In genomic region chr4:92551616-92552015, GRCh38 we compare ENCODE assay signal across 16 cellular contexts.
"Had no signal": no experiment of that assay in that cellular context is flagged by ENCODE, and none has a peak within 500 bp of the region (broad histone marks: within the 10 kb centered on the region; RNA-seq: fewer than 3 reads in every experiment).

No MANE protein-coding gene starts in this region.

- H3K27me3 ChIP-seq: gastrocnemius medialis, heart right ventricle, ovary, sigmoid colon, stomach, testis, upper lobe of left lung had no signal

- H3K4me3 ChIP-seq: gastrocnemius medialis, heart right ventricle, lung, ovary, sigmoid colon, stomach, testis, upper lobe of left lung had no signal

- ATAC-seq: gastrocnemius medialis, heart right ventricle had no signal

- H3K36me3 ChIP-seq: gastrocnemius medialis, heart right ventricle, ovary, sigmoid colon, stomach, upper lobe of left lung had no signal

- H3K27ac ChIP-seq: epithelial cell of prostate, gastrocnemius medialis, heart right ventricle, ovary, sigmoid colon, stomach, testis, upper lobe of left lung had no signal

- H3K4me1 ChIP-seq: gastrocnemius medialis, heart right ventricle, sigmoid colon, stomach, testis, upper lobe of left lung had no signal

- DNase-seq: activated CD4-positive, alpha-beta T cell treated with anti-CD3 and anti-CD28 coated beads, Interleukin-2, amount 10 ng/mL, durations not matched to agents 7 days and 5 days; activated CD8-positive, alpha-beta memory T cell treated with anti-CD3 and anti-CD28 coated beads for 24 hours; activated naive CD4-positive, alpha-beta T cell; activated naive CD8-positive, alpha-beta T cell treated with anti-CD3 and anti-CD28 coated beads, Interleukin-2, amount 10 ng/mL, durations not matched to agents 7 days and 5 days; aorta; dermis blood vessel endothelial cell; gastrocnemius medialis; heart right ventricle; ovary; sigmoid colon; stimulated activated CD4-positive, alpha-beta T cell treated with anti-CD3 and anti-CD28 coated beads, Interleukin-2, amount 100 ng/mL, for 24 hours; stomach; testis; upper lobe of left lung had no signal

- H3K9me3 ChIP-seq: gastrocnemius medialis, heart right ventricle, ovary, sigmoid colon, stomach, testis, upper lobe of left lung had no signal
